ENCODE assay signal across 8 cellular contexts in genomic region chr6:77457720-77458349, GRCh38. TPM values are rescaled to one million over a fixed set of nuclear protein-coding genes. Genes with fewer than 3 reads are reported as not detected.
DNase-seq lines count a peak whose midpoint lies in the region; ATAC-seq and TF ChIP-seq lines count a peak whose summit lies in the region.

No MANE protein-coding gene starts in this region.

- ATAC-seq in GM21529 (IDR thresholded peaks at IDR 0.05; ENCODE audit: unreplicated experiment), result peak; percentile 89

- no peak for TF ChIP-seq EP300 in SK-N-SH (IDR thresholded peaks at IDR 0.05; ENCODE audit: borderline replicate concordance in 1 of 2, low read depth in 1 of 2, low read length in 1 of 2)

- no peaks in the 10 kb centered on the region for H3K9me2 ChIP-seq in SK-N-SH

- POLR2A ChIA-PET in SK-N-SH (lab: Yijun Ruan, JAX), result no interaction called here

- H3K27ac ChIP-seq in SK-N-SH (ENCODE audit: low read depth in 2 of 2, low read length in 1 of 2) (peak overlapping the region in 1 of 2 experiments; percentile 99; a peak in 2 of 4 replicates), epithelial cell of prostate (peak overlapping the region; percentile 73)

- H3K79me2 ChIP-seq in SK-N-SH (ENCODE audit: insufficient read depth), result no peaks in the 10 kb centered on the region

- H3K9ac ChIP-seq in SK-N-SH, result peak overlapping the region; percentile 63; the same call in 1 of the 2 replicates

- CTCF ChIA-PET in SK-N-SH (lab: Yijun Ruan, JAX), result interaction anchor here (0.6 to 1.7 kb wide), 16 partner anchors 9 to 1578 kb away, joined by 3 to 8 read pairs (median 4); no protein-coding TSS in a partner anchor

- H3F3A ChIP-seq in SK-N-SH (replicated peaks; ENCODE audit: insufficient read depth), result peaks cover 16% of the 10 kb centered on the region

- peak; percentile 67 for TF ChIP-seq RAD21 in SK-N-SH (IDR thresholded peaks at IDR 0.05; ENCODE audit: low read length)

- peak overlapping the region; percentile 62; the same call in 1 of the 2 replicates for H3K4me2 ChIP-seq in SK-N-SH

- no peak overlapping the region for H3K4me3 ChIP-seq in Jurkat, Clone E6-1 (ENCODE audit: low read length)
- no peak overlapping the region; a peak in 1 of 4 replicates for H3K4me3 ChIP-seq in SK-N-SH (ENCODE audit: low read depth in 2 of 2, low read length in 1 of 2)

- peak; percentile 84 for TF ChIP-seq CTCF in SK-N-SH (IDR thresholded peaks at IDR 0.05)

- no peaks in the 10 kb centered on the region for H4K20me1 ChIP-seq in SK-N-SH (ENCODE audit: insufficient read depth)

- WGBS in SK-N-SH (ENCODE audit: low lambda C conversion rate), result 12% methylated on average over 6 of the region's 6 CpGs

- peak overlapping the region; percentile 64; the same call in 1 of the 2 replicates for H2AFZ ChIP-seq in SK-N-SH (ENCODE audit: low read depth)

- intact Hi-C loops in posterior vena cava (cut with DNase I), result no loop called here

- no peaks in the 10 kb centered on the region for H3K9me3 ChIP-seq in SK-N-SH

- H3K36me3 ChIP-seq in SK-N-SH (replicated peaks in 1 of 2; ENCODE audit: control insufficient read depth in 1 of 2, insufficient read depth in 2 of 2, low read length in 1 of 2), result no peaks in the 10 kb centered on the region

- DNase-seq in activated CD4-positive, alpha-beta T cell treated with anti-CD3 and anti-CD28 coated beads for 48 hours, result peak; percentile 58
- DNase-seq in activated CD4-positive, alpha-beta T cell treated with anti-CD3 and anti-CD28 coated beads for 4 hours, result no peak
- peak; percentile 37 for DNase-seq in Jurkat, Clone E6-1 (ENCODE audit: low read depth, low spot score)
- DNase-seq in SK-N-SH (peak; percentile 68), epithelial cell of prostate (ENCODE audit: low read depth, low spot score) (no peak), myocyte (ENCODE audit: low read depth) (peak; percentile 90), posterior vena cava (ENCODE audit: low spot score) (no peak)

- peaks cover 0 to 14% of the 10 kb centered on the region in 2 experiments; a peak in 3 of 4 replicates for H3K4me1 ChIP-seq in SK-N-SH (ENCODE audit: control insufficient read depth in 1 of 2, insufficient read depth in 2 of 2, low read depth in 1 of 2, low read length in 1 of 2)

- no peaks in the 10 kb centered on the region for H3K27me3 ChIP-seq in SK-N-SH (ENCODE audit: insufficient read depth)

TF ChIP-seq in SK-N-SH, 30 proteins besides CTCF, POLR2A, EP300 and RAD21:
- TF ChIP-seq POLR2AphosphoS5 (IDR thresholded peaks at IDR 0.05; ENCODE audit: low read depth, low read length) (no peak), FOXJ3 (CRISPR knock-in tag; IDR thresholded peaks at IDR 0.05) (no peak), FOXM1 (IDR thresholded peaks at IDR 0.05; ENCODE audit: low read depth) (no peak), JUND (IDR thresholded peaks at IDR 0.05) (no peak), SMC3 (IDR thresholded peaks at IDR 0.05; ENCODE audit: low read depth, low read length) (peak; percentile 87)
- TF ChIP-seq, protein P1, sequence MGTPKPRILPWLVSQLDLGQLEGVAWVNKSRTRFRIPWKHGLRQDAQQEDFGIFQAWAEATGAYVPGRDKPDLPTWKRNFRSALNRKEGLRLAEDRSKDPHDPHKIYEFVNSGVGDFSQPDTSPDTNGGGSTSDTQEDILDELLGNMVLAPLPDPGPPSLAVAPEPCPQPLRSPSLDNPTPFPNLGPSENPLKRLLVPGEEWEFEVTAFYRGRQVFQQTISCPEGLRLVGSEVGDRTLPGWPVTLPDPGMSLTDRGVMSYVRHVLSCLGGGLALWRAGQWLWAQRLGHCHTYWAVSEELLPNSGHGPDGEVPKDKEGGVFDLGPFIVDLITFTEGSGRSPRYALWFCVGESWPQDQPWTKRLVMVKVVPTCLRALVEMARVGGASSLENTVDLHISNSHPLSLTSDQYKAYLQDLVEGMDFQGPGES (IDR thresholded peaks at IDR 0.05; ENCODE audit: low read depth, low read length), result no peak

RNA-seq across cellular contexts. Expression of gene HTR1B, which starts 5.5 kb away (rescaled TPM):
- polyA plus RNA-seq in Jurkat, Clone E6-1 (2012; ENCODE audit: insufficient read depth, insufficient read length), result not detected
- polyA plus RNA-seq in SK-N-SH (2012; rRNA removed), result 0.63 and 0.76 TPM in 2 replicates
- polyA plus RNA-seq in SK-N-SH (2012; cell fraction: cytosol; rRNA removed), result 0.35 and 0.47 TPM in 2 replicates
- 0.69 and 0.82 TPM in 2 replicates for polyA plus RNA-seq in SK-N-SH (2012; cell fraction: nucleus; rRNA removed)
- total RNA-seq in myocyte, result 0.48 and 0.73 TPM in 2 replicates
- polyA plus RNA-seq in myocyte (2012), result 0.08 TPM
- total RNA-seq in posterior vena cava, result 1 to 10 TPM; 7.6 to 9.2 TPM

Comparison
In these comparisons a context has a peak if more than half of its experiments do, and no peak if none do; other contexts are left out.
1. DNase-seq: peak in activated CD4-positive, alpha-beta T cell treated with anti-CD3 and anti-CD28 coated beads for 48 hours (single experiment), Jurkat, Clone E6-1 (single experiment), SK-N-SH (single experiment) and myocyte (single experiment); none in activated CD4-positive, alpha-beta T cell treated with anti-CD3 and anti-CD28 coated beads for 4 hours (0 of 2), epithelial cell of prostate (single experiment) and posterior vena cava (single experiment).